In the genomic region with DNA sequence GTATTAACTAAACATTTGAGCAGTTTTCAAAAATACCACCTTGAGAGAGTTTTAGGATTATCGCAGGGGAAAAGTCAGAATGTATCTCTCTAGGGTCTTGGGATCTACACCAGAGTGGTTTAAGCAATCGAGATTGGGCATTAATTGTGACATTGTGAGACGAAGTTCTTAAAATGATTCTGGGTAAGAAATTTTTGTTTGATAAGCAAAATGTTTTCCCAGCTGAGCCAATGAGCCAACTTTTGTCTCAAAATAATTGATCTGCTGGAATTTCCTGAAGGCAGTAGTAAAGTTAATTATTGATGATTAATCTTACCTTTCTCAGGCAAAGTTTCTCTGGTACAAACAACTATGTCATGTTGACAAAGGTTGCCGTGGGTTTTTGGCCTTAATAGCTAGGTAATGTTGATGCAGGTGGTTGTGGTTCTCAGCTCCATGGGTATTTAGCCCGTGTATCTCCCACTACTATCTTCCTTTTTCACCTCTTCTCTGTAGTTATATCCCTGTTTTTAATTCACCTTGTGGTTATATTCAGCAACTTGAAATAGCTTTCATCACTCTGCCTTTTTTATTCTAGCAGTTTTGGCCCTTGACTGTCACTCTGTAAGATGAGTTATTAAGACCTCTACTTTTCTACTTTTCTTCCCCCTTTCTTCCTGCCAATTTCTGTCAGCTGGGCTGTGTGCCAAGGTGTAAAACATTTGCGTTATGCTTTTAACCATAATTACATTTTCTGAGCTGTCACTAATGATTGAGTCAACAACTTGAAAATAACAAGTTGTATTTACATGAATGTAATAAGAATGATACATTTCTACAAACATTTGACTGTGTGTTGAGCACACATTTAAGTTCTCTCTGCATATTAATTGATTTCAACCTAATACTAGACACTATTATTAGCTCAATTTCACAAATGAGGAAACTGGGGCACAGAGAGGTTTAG, we compare ENCODE assay signal across 28 cellular contexts.
DNase-seq lines count a peak whose midpoint lies in the region; ATAC-seq and TF ChIP-seq lines count a peak whose summit lies in the region.
"Had no signal": no experiment of that assay in that cellular context is flagged by ENCODE, and none has a peak within 500 bp of the region (broad histone marks: within the 10 kb centered on the region; RNA-seq: fewer than 3 reads in every experiment).

No MANE protein-coding gene starts in this region.

- no peak for TF ChIP-seq EP300 in tibial nerve (IDR thresholded peaks at IDR 0.05)

- TF ChIP-seq POLR2A in tibial nerve (IDR thresholded peaks at IDR 0.05), result no peak

- intact Hi-C loops in left ventricle myocardium superior (cut with micrococcal nuclease), result loop anchor here (5.0 kb wide), 1 partner anchor 1927 kb away; no protein-coding TSS in a partner anchor

- peak; percentile 10 for DNase-seq in NCI-H146 treated with DMSO at 0.1 percent for 48 hours (lab: John Stamatoyannopoulos, UW; ENCODE audit: unreplicated experiment)
- DNase-seq in NCI-H146 (lab: John Stamatoyannopoulos, UW), result no peak
- peak; percentile 84 for DNase-seq in NCI-H69 (lab: John Stamatoyannopoulos, UW)
- DNase-seq in kidney tubule cell (ENCODE audit: low spot score), result peak; percentile 27
- no peak for DNase-seq in tibial nerve (ENCODE audit: low spot score in 2 of 2)
- DNase-seq in NCI-H345 treated with DMSO at 0.1 percent for 48 hours (lab: John Stamatoyannopoulos, UW; ENCODE audit: unreplicated experiment), result no peak
- no peak for DNase-seq in inferior parietal cortex (ENCODE audit: extremely low spot score)
- DNase-seq in left ventricle myocardium superior, result no peak
- DNase-seq: 8988T; activated CD4-positive, alpha-beta T cell treated with anti-CD3 and anti-CD28 coated beads, Interleukin-2, amount 10 ng/mL, durations not matched to agents 24 days and 14 days; amniotic stem cell; foreskin fibroblast; heart left ventricle; HFFc6; mucosa of descending colon; natural killer cell; NCI-H1694; NCI-H2171; NCI-H526 treated with DMSO at 0.1 percent for 48 hours; occipital lobe; Peyer's patch; SHP77; SW 1271 had no signal

- WGBS in tibial nerve, 2 donors, result 73 to 74% methylated on average over 6 of the region's 6 CpGs

- H3K4me1 ChIP-seq in tibial nerve, result no peaks in the 10 kb centered on the region
- H3K4me1 ChIP-seq: esophagus muscularis mucosa, Peyer's patch had no signal

- no peak overlapping the region for H3K4me3 ChIP-seq in tibial nerve
- H3K4me3 ChIP-seq: esophagus muscularis mucosa, GM23338, heart left ventricle, K562, lung, mucosa of descending colon, Peyer's patch had no signal

- H3K9me3 ChIP-seq in tibial nerve, result no peaks in the 10 kb centered on the region
- H3K9me3 ChIP-seq: esophagus muscularis mucosa, heart left ventricle, mucosa of descending colon, Peyer's patch had no signal

- H3K36me3 ChIP-seq in tibial nerve, result no peaks in the 10 kb centered on the region
- H3K36me3 ChIP-seq: esophagus muscularis mucosa, heart left ventricle, Peyer's patch had no signal

- no peak overlapping the region for H3K27ac ChIP-seq in tibial nerve
- H3K27ac ChIP-seq: esophagus muscularis mucosa, heart left ventricle, Peyer's patch had no signal

- no peaks in the 10 kb centered on the region for H3K27me3 ChIP-seq in tibial nerve
- H3K27me3 ChIP-seq: esophagus muscularis mucosa, Peyer's patch had no signal

- ATAC-seq in left ventricle myocardium superior, result no peak
- ATAC-seq: GM23338; heart left ventricle; K562; mucosa of descending colon; natural killer cell; stimulated activated effector memory CD8-positive, alpha-beta T cell treated with anti-CD3 and anti-CD28 coated beads, Interleukin-12 subunit alpha, Interleukin-12 subunit beta, amount 100 ng/mL, for 72 hours had no signal

- TF ChIP-seq CTCF in tibial nerve (IDR thresholded peaks at IDR 0.05), result no peak

Comparison
In these comparisons a context has a peak if more than half of its experiments do, and no peak if none do; other contexts are left out.
1. DNase-seq: peak in NCI-H146 treated with DMSO at 0.1 percent for 48 hours (single experiment), NCI-H69 (single experiment) and kidney tubule cell (single experiment); none in NCI-H146 (single experiment), tibial nerve (0 of 2), NCI-H345 treated with DMSO at 0.1 percent for 48 hours (single experiment), inferior parietal cortex (single experiment) and left ventricle myocardium superior (single experiment).